Comparison of ENCODE assay signal across 11 cellular contexts in the genomic region with DNA sequence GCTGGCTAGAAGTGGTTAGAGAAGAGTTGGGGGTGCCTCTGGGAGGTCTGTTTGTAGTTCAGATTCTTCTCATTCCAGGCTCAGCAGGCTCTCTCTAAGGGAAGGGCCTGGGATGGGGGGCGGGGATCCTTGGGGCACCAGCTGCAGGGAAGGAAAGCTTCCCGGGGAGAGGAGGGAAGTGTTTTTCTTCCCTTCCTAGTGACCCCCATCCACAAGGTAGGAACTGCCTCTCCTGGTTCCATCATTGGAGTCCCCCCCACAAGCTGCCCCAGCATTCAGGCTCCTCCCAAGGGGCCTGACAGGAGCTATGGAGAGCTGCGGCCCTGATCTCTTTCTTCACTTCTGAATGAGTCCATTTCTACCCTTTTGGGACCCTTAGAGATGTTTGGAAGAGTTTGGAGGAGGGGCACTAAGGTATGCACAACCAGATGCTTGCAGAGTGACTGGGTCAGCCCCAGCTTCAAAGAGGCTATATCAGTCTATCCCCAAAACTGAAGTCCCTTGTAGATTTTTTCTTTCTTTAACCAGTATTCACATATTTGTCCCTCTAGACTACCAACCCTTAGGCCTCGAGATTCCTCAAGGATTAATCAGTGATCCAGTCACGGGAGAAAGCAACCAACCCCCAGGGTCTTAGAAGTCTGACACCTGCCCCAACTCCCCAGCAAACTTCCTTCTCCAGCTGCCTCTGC. TPM values are rescaled to one million over a fixed set of nuclear protein-coding genes. Genes with fewer than 3 reads are reported as not detected.
A peak's percentile ranks its signal among the peaks of the same experiment; 100 is the strongest.
DNase-seq lines count a peak whose midpoint lies in the region; TF ChIP-seq lines count a peak whose summit lies in the region.
"Had no signal": no experiment of that assay in that cellular context is flagged by ENCODE, and none has a peak within 500 bp of the region (broad histone marks: within the 10 kb centered on the region; RNA-seq: fewer than 3 reads in every experiment).

No MANE protein-coding gene starts in this region.

- peak overlapping the region in 1 of 2 experiments; percentile 42 for H3K23ac ChIP-seq in mesenchymal stem cell (ENCODE audit: low read length in 2 of 2)

- H4K91ac ChIP-seq in mesenchymal stem cell (ENCODE audit: low read length), result peak overlapping the region; percentile 91

- H3K79me1 ChIP-seq in mesenchymal stem cell (replicated peaks; ENCODE audit: low read length, poor library complexity, severe bottlenecking), result peaks cover 7% of the 10 kb centered on the region

- no peak overlapping the region for H2BK15ac ChIP-seq in mesenchymal stem cell (ENCODE audit: low read depth, poor library complexity, severe bottlenecking)

- H3K4me3 Mint-ChIP-seq in chondrocyte (ENCODE audit: unreplicated experiment), result peak overlapping the region; percentile 54

- peaks cover 74% of the 10 kb centered on the region for H3K4me1 Mint-ChIP-seq in chondrocyte (ENCODE audit: low read depth)

- H2AK5ac ChIP-seq in mesenchymal stem cell (ENCODE audit: low read length, severe bottlenecking), result peak overlapping the region; percentile 94

- H3K14ac ChIP-seq in mesenchymal stem cell (ENCODE audit: low read length in 2 of 2), result no peak overlapping the region

- peak overlapping the region; percentile 38 for H3K9ac ChIP-seq in mesenchymal stem cell (ENCODE audit: low read length)

- no peak overlapping the region for H2AFZ ChIP-seq in mesenchymal stem cell (ENCODE audit: low read depth, low read length)

- CTCF ChIA-PET in GM10248 (lab: Yijun Ruan, JAX), result interaction anchor here (1.1 to 2.3 kb wide), 4 partner anchors 10 to 198 kb away, joined by 3 to 10 read pairs (median 6); partner anchors contain the start of genes FAM171A2 and GRN

- H3K4me1 ChIP-seq in mesenchymal stem cell (ENCODE audit: control insufficient read depth, insufficient read depth, low read depth, low read length), result peaks cover 52% of the 10 kb centered on the region

- no peaks in the 10 kb centered on the region for H3K9me3 ChIP-seq in mesenchymal stem cell (ENCODE audit: control insufficient read depth, low read length)
- H3K9me3 ChIP-seq: heart left ventricle, thoracic aorta had no signal

- peak overlapping the region; percentile 95 for H3K27ac ChIP-seq in mesenchymal stem cell (ENCODE audit: low read length, poor library complexity, severe bottlenecking)
- H3K27ac ChIP-seq: heart left ventricle had no signal

- H3K27ac Mint-ChIP-seq in chondrocyte (ENCODE audit: unreplicated experiment), result peak overlapping the region; percentile 98

- peak overlapping the region; percentile 49 for H3K4me2 ChIP-seq in mesenchymal stem cell (ENCODE audit: low read length, poor library complexity, severe bottlenecking)

- peak overlapping the region; percentile 100 for H2BK5ac ChIP-seq in mesenchymal stem cell (ENCODE audit: low read depth, low read length, poor library complexity, severe bottlenecking)

- peak overlapping the region; percentile 90 for H4K8ac ChIP-seq in mesenchymal stem cell (ENCODE audit: low read length)

- peak overlapping the region; percentile 92 to 98 for H3K4ac ChIP-seq in mesenchymal stem cell (ENCODE audit: low read depth in 1 of 2, low read length in 2 of 2)

- 0% methylated on average over 2 of the region's 5 CpGs for WGBS in mesenchymal stem cell

- no peaks in the 10 kb centered on the region for H3K36me3 Mint-ChIP-seq in chondrocyte (ENCODE audit: low read depth)

- H3K36me3 ChIP-seq in mesenchymal stem cell (ENCODE audit: control insufficient read depth in 1 of 2, insufficient read depth in 2 of 2, low read depth in 1 of 2, low read length in 2 of 2), result no peaks in the 10 kb centered on the region
- H3K36me3 ChIP-seq: heart left ventricle, thoracic aorta had no signal

- POLR2A ChIA-PET in GM10248 (lab: Yijun Ruan, JAX), result interaction anchor here (0.6 kb wide), 1 partner anchor 615 kb away, joined by 3 read pairs; no protein-coding TSS in a partner anchor

- peak; percentile 95 for DNase-seq in AG10803 (ENCODE audit: low read depth)
- DNase-seq in LHCN-M2 (ENCODE audit: low read depth), result peak; percentile 98
- no peak for DNase-seq in chondrocyte (ENCODE audit: low spot score)
- peak; percentile 94 for DNase-seq in mesenchymal stem cell
- no peak for DNase-seq in DMS79 (lab: John Stamatoyannopoulos, UW)
- DNase-seq in stimulated activated CD8-positive, alpha-beta memory T cell treated with anti-CD3 and anti-CD28 coated beads, Interleukin-4, amount 100 ng/mL, for 48 hours, result no peak
- DNase-seq in NOMO-1 treated with dmso at 0.1 percent for 144 hours (lab: John Stamatoyannopoulos, UW; ENCODE audit: unreplicated experiment), result no peak
- no peak for DNase-seq in GM10248 (ENCODE audit: extremely low spot score)
- DNase-seq: DND-41, heart left ventricle had no signal

- peak overlapping the region; percentile 97 for H2BK120ac ChIP-seq in mesenchymal stem cell (ENCODE audit: low read depth, low read length)

- no peaks in the 10 kb centered on the region for H3K27me3 ChIP-seq in mesenchymal stem cell (ENCODE audit: control insufficient read depth in 1 of 2, insufficient read depth in 1 of 2, low read length in 2 of 2)

- peak overlapping the region; percentile 38 for H3K4me3 ChIP-seq in AG10803 (ENCODE audit: low read length)
- no peak overlapping the region for H3K4me3 ChIP-seq in mesenchymal stem cell (ENCODE audit: insufficient read depth in 1 of 2, low read depth in 1 of 2, low read length in 2 of 2)
- H3K4me3 ChIP-seq: heart left ventricle, thoracic aorta had no signal

- H3K9me3 Mint-ChIP-seq in chondrocyte (ENCODE audit: low read depth), result peaks cover 3% of the 10 kb centered on the region

- no peaks in the 10 kb centered on the region for H3K27me3 Mint-ChIP-seq in chondrocyte (ENCODE audit: low read depth)

- peak overlapping the region; percentile 90 to 97 for H3K18ac ChIP-seq in mesenchymal stem cell (ENCODE audit: low read depth in 1 of 2, low read length in 2 of 2)

- TF ChIP-seq CTCF in AG10803 (conservative IDR thresholded peaks at IDR 0.05; ENCODE audit: low read length) (no peak), chondrocyte (IDR thresholded peaks at IDR 0.05) (no peak), GM10248 (IDR thresholded peaks at IDR 0.05; ENCODE audit: control extremely low read depth, extremely low read depth, low read depth, missing control alignments) (no peak)

- peak overlapping the region; percentile 92 to 97 for H2BK12ac ChIP-seq in mesenchymal stem cell (ENCODE audit: low read length in 2 of 2)

RNA-seq across cellular contexts. Expression of gene FZD2, which starts 13.9 kb away (rescaled TPM):
- total RNA-seq in LHCN-M2 (2014; rRNA removed) (12.5 and 21.2 TPM in 2 replicates), chondrocyte (103 to 127 TPM (median 108 TPM) in 3 replicates)
- 55.8 TPM for polyA plus RNA-seq in LHCN-M2 (2012)
- 43.8 TPM for polyA plus RNA-seq in mesenchymal stem cell (2013, experiment 1 of 2)
- 45.5 TPM for polyA plus RNA-seq in mesenchymal stem cell (2013, experiment 2 of 2)

RNA-seq across cellular contexts. Expression of gene GPATCH8, which starts 40.2 kb away (rescaled TPM):
- total RNA-seq in LHCN-M2 (2014; rRNA removed) (15.8 and 21.6 TPM in 2 replicates), chondrocyte (31.1 to 47.0 TPM (median 35.5 TPM) in 3 replicates)
- polyA plus RNA-seq in LHCN-M2 (2012), result 9.1 TPM
- polyA plus RNA-seq in mesenchymal stem cell (2013, experiment 1 of 2), result 18.3 TPM
- 17.8 TPM for polyA plus RNA-seq in mesenchymal stem cell (2013, experiment 2 of 2)

Comparison
In these comparisons a context has a peak if more than half of its experiments do, and no peak if none do; other contexts are left out.
1. DNase-seq: peak in AG10803 (single experiment), LHCN-M2 (single experiment) and mesenchymal stem cell (single experiment); none in chondrocyte (single experiment), DMS79 (single experiment), stimulated activated CD8-positive, alpha-beta memory T cell treated with anti-CD3 and anti-CD28 coated beads, Interleukin-4, amount 100 ng/mL, for 48 hours (single experiment), NOMO-1 treated with dmso at 0.1 percent for 144 hours (single experiment) and GM10248 (single experiment).